20 cellular contexts compared by ENCODE assay signal in genomic region chr13:30871713-30872029, GRCh38. TPM values are rescaled to one million over a fixed set of nuclear protein-coding genes. Genes with fewer than 3 reads are reported as not detected.
DNase-seq lines count a peak whose midpoint lies in the region; TF ChIP-seq lines count a peak whose summit lies in the region.
"Had no signal": no experiment of that assay in that cellular context is flagged by ENCODE, and none has a peak within 500 bp of the region (broad histone marks: within the 10 kb centered on the region; RNA-seq: fewer than 3 reads in every experiment).

No MANE protein-coding gene starts in this region.

- H3K27ac ChIP-seq in fibroblast of lung (ENCODE audit: insufficient read depth, low read length), result peak overlapping the region; percentile 97

- no peak for TF ChIP-seq CTCF in fibroblast of lung (conservative IDR thresholded peaks at IDR 0.05 in 1 of 2, IDR thresholded peaks at IDR 0.05 in 1 of 2; ENCODE audit: low read depth in 1 of 2, low read length in 2 of 2)

- H3K4me2 ChIP-seq in fibroblast of lung (ENCODE audit: extremely low read depth, insufficient read depth, low read length), result no peak overlapping the region

- H3K36me3 ChIP-seq in ES-I3 (ENCODE audit: insufficient read depth, low read length) (no peaks in the 10 kb centered on the region), adipocyte (ENCODE audit: control insufficient read depth, insufficient read depth, low read length, severe bottlenecking) (no peaks in the 10 kb centered on the region), fibroblast of lung (ENCODE audit: control insufficient read depth, insufficient read depth, low read length) (no peaks in the 10 kb centered on the region)
- H3K36me3 ChIP-seq: esophagus squamous epithelium had no signal

- no peak overlapping the region for H2AFZ ChIP-seq in fibroblast of lung (ENCODE audit: low read length)

- H3K9me3 ChIP-seq in ES-I3 (ENCODE audit: control insufficient read depth, insufficient read depth, low read length) (no peaks in the 10 kb centered on the region), adipocyte (ENCODE audit: control insufficient read depth, low read length) (no peaks in the 10 kb centered on the region), fibroblast of lung (ENCODE audit: control insufficient read depth, insufficient read depth, low read depth, low read length) (no peaks in the 10 kb centered on the region)
- H3K9me3 ChIP-seq: esophagus squamous epithelium had no signal

- TF ChIP-seq POLR2A in erythroblast (IDR thresholded peaks at IDR 0.05; ENCODE audit: low read length), result no peak

- no peaks in the 10 kb centered on the region for H4K20me1 ChIP-seq in fibroblast of lung (ENCODE audit: control insufficient read depth, extremely low read depth, insufficient read depth, low read length)

- intact Hi-C loops in posterior cingulate gyrus (cut with DNase I), result no loop called here

- H3K27me3 ChIP-seq in adipocyte (replicated peaks; ENCODE audit: control insufficient read depth, insufficient read depth, low read length), result no peaks in the 10 kb centered on the region
- H3K27me3 ChIP-seq in fibroblast of lung (ENCODE audit: control insufficient read depth, insufficient read depth, low read length), result no peaks in the 10 kb centered on the region
- H3K27me3 ChIP-seq: esophagus squamous epithelium had no signal

- H3K4me3 ChIP-seq in adipocyte (ENCODE audit: low read length) (peak overlapping the region; percentile 66), fibroblast of lung (replicated peaks in 1 of 4; ENCODE audit: control extremely low read depth in 1 of 4, insufficient read depth in 1 of 4, low read depth in 3 of 4, low read length in 4 of 4) (no peak overlapping the region)
- H3K4me3 ChIP-seq: esophagus squamous epithelium, lung had no signal

- H3K9ac ChIP-seq in ES-I3 (ENCODE audit: low read depth, low read length) (peak overlapping the region; percentile 63; the same call in 1 of the 2 replicates), adipocyte (ENCODE audit: low read length) (peak overlapping the region; percentile 59), fibroblast of lung (ENCODE audit: insufficient read depth, low read length) (no peak overlapping the region)

- DNase-seq in adipocyte (ENCODE audit: low read depth) (no peak), fibroblast of lung (ENCODE audit: low read depth in 2 of 2) (peak in 1 of 2 donors; percentile 41), posterior cingulate gyrus (peak in 6 of 10 donors; percentile 28 to 88 (median 64)), amniotic stem cell (lab: John Stamatoyannopoulos, UW) (no peak), SKM-1 (lab: John Stamatoyannopoulos, UW; ENCODE audit: unreplicated experiment) (no peak), GM19240 (ENCODE audit: insufficient read length, low spot score) (no peak), erythroblast (lab: John Stamatoyannopoulos, UW) (no peak)
- DNase-seq: activated naive CD4-positive, alpha-beta T cell treated with anti-CD3 and anti-CD28 coated beads, Interleukin-2, amount 50 U/mL, for 16 hours; activated T-cell treated with anti-CD3 and anti-CD28 coated beads, Interleukin-2, amount 50 U/mL, for 1 hour; esophagus squamous epithelium; head of caudate nucleus; naive thymus-derived CD8-positive, alpha-beta T cell; NCI-H2029 treated with DMSO at 0.1 percent for 48 hours; stimulated activated CD8-positive, alpha-beta memory T cell treated with anti-CD3 and anti-CD28 coated beads, Interleukin-4, amount 100 ng/mL, for 48 hours; substantia nigra; T-cell had no signal

- no peaks in the 10 kb centered on the region for H3K79me2 ChIP-seq in fibroblast of lung (ENCODE audit: control insufficient read depth, insufficient read depth, low read length)

- H3K4me1 ChIP-seq in ES-I3 (ENCODE audit: insufficient read depth, low read length) (peaks cover 46% of the 10 kb centered on the region), adipocyte (ENCODE audit: control insufficient read depth, insufficient read depth, low read length) (peaks cover 76% of the 10 kb centered on the region), fibroblast of lung (ENCODE audit: control insufficient read depth, extremely low read depth, insufficient read depth, low read length) (peaks cover 48% of the 10 kb centered on the region)

RNA-seq across cellular contexts. Expression of gene MEDAG, which starts 34.4 kb away (rescaled TPM):
- 11.2 and 47.0 TPM in 2 replicates for total RNA-seq in fibroblast of lung
- 18.9 and 99.8 TPM in 2 replicates for polyA plus RNA-seq in fibroblast of lung
- 14.9 and 74.7 TPM in 2 replicates for polyA plus RNA-seq in fibroblast of lung (2012)
- polyA minus RNA-seq in fibroblast of lung (ENCODE audit: low replicate concordance), result 5.6 and 26.4 TPM in 2 replicates
- total RNA-seq: A673; naive thymus-derived CD8-positive, alpha-beta T cell; T-cell had no signal
- polyA plus RNA-seq: IgD-negative memory B cell; naive thymus-derived CD8-positive, alpha-beta T cell had no signal

Comparison
In these comparisons a context has a peak if more than half of its experiments do, and no peak if none do; other contexts are left out.
1. DNase-seq: peak in posterior cingulate gyrus (6 of 10); none in adipocyte (single experiment), amniotic stem cell (single experiment), SKM-1 (single experiment), GM19240 (single experiment) and erythroblast (0 of 2).